Comparison of ENCODE assay signal across 2 cellular contexts in the genomic region with DNA sequence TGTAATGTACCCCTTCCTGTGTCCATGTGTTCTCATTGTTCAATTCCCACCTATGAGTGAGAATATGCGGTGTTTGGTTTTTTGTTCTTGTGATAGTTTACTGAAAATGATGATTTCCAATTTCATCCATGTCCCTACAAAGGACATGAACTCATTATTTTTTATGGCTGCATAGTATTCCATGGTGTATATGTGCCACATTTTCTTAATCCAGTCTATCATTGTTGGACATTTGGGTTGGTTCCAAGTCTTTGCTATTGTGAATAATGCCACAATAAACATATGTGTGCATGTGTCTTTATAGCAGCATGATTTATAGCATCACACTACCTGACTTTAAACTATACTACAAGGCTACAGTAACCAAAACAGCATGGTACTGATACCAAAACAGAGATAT.
A peak's percentile ranks its signal among the peaks of the same experiment; 100 is the strongest.
ATAC-seq and TF ChIP-seq lines count a peak whose summit lies in the region.
"Not testable (repeated sequence)": the region's sequence is repeated elsewhere in the genome, so short reads cannot be mapped to it uniquely, and the experiment has no call there.

No MANE protein-coding gene starts in this region.

- POLR2A ChIA-PET in HEK293 (lab: Yijun Ruan, JAX), result not testable (repeated sequence)

- CTCF ChIA-PET in HEK293 (lab: Yijun Ruan, JAX), result not testable (repeated sequence)

- not testable (repeated sequence) for ATAC-seq in SK-N-SH treated with all-trans-retinoic acid at 6 μM for 48 hours

- not testable (repeated sequence) for H3K27ac ChIP-seq in HEK293 (ENCODE audit: extremely low read depth, low read depth, low read length)

- not testable (repeated sequence) for TF ChIP-seq CTCF in HEK293 (tag by site-specific recombination; IDR thresholded peaks at IDR 0.05)

- not testable (repeated sequence) for H3K4me1 ChIP-seq in HEK293 (ENCODE audit: control insufficient read depth, insufficient read depth, low read length)

- not testable (repeated sequence) for H3K9me3 ChIP-seq in HEK293 (ENCODE audit: control insufficient read depth, insufficient read depth, low read depth, low read length)

- not testable (repeated sequence) for H3K36me3 ChIP-seq in HEK293 (ENCODE audit: control insufficient read depth in 2 of 2, insufficient read depth in 1 of 2, low read length in 2 of 2)

- not testable (repeated sequence) for H3K4me3 ChIP-seq in HEK293 (ENCODE audit: low read depth, low read length)

TF ChIP-seq in HEK293, 187 proteins besides CTCF, POLR2A, EP300 and RAD21:
- peak; percentile 77 for TF ChIP-seq ZNF146 (tag by site-specific recombination; IDR thresholded peaks at IDR 0.05)
TF ChIP-seq in HEK293: peak in this region for 1; not testable (repeated sequence) for 186.

TF ChIP-seq in SK-N-SH treated with all-trans-retinoic acid at 6 μM for 48 hours, 23 proteins besides CTCF, POLR2A, EP300 and RAD21:
- TF ChIP-seq ZNF8 (CRISPR knock-in tag; IDR thresholded peaks at IDR 0.05), result peak; percentile 57
